In genomic region chr4:24248674-24249644, GRCh38 we compare ENCODE assay signal across 18 cellular contexts.
DNase-seq lines count a peak whose midpoint lies in the region; ATAC-seq, FAIRE-seq and TF ChIP-seq lines count a peak whose summit lies in the region.
"Had no signal": no experiment of that assay in that cellular context is flagged by ENCODE, and none has a peak within 500 bp of the region (broad histone marks: within the 10 kb centered on the region; RNA-seq: fewer than 3 reads in every experiment).

No MANE protein-coding gene starts in this region.

- intact Hi-C loops in Right ventricle myocardium superior (cut with DNase I) (no loop called here), mucosa of descending colon (cut with DNase I, micrococcal nuclease) (no loop called here)

- no peak for TF ChIP-seq CTCF in mucosa of descending colon (IDR thresholded peaks at IDR 0.05)

- 52 to 65% (median 60%) methylated on average over 17 of the region's 17 CpGs for WGBS in small intestine, 3 donors

- H3K4me1 ChIP-seq in mucosa of descending colon (ENCODE audit: low read depth) (peaks cover 3% of the 10 kb centered on the region), small intestine (ENCODE audit: control insufficient read depth in 2 of 2, insufficient read depth in 1 of 2, low read depth in 1 of 2, low read length in 1 of 2) (no peaks in the 10 kb centered on the region)
- H3K4me1 ChIP-seq: BLaER1 had no signal

- no peak overlapping the region for H3K4me3 ChIP-seq in mucosa of descending colon
- no peak overlapping the region for H3K4me3 ChIP-seq in small intestine (ENCODE audit: low read depth in 1 of 2, low read length in 2 of 2)
- H3K4me3 ChIP-seq: BLaER1, Peyer's patch had no signal

- peak; percentile 0 for DNase-seq in DMS153 treated with DMSO at 0.1 percent for 48 hours (lab: John Stamatoyannopoulos, UW; ENCODE audit: unreplicated experiment)
- DNase-seq in DMS153 (lab: John Stamatoyannopoulos, UW): no peak
- peak; percentile 46 for DNase-seq in Right ventricle myocardium superior
- no peak for DNase-seq in mucosa of descending colon
- DNase-seq in small intestine: peak; percentile 35
- no peak for DNase-seq in NCI-H1436 treated with DMSO at 0.1 percent for 48 hours (lab: John Stamatoyannopoulos, UW)
- no peak for DNase-seq in activated CD8-positive, alpha-beta memory T cell treated with anti-CD3 and anti-CD28 coated beads, Interleukin-2, amount 50 U/mL, for 48 hours
- DNase-seq: activated CD4-positive, alpha-beta T cell treated with anti-CD3 and anti-CD28 coated beads, Interleukin-2, amount 50 U/mL, for 1 hour; activated naive CD4-positive, alpha-beta T cell treated with anti-CD3 and anti-CD28 coated beads for 36 hours; activated T-cell treated with anti-CD3 and anti-CD28 coated beads, Interleukin-2, amount 50 U/mL, for 1 hour; mesenchymal stem cell; NCI-H187 treated with DMSO at 0.1 percent for 48 hours; NCI-H526; nucleus accumbens; Peyer's patch had no signal

- peak; percentile 75 for ATAC-seq in Right ventricle myocardium superior (ENCODE audit: poor library complexity)
- ATAC-seq in mucosa of descending colon: peak; percentile 26
- no peak for ATAC-seq in HG02840 (IDR thresholded peaks at IDR 0.05; ENCODE audit: low FRiP score, unreplicated experiment)

- H3K27me3 ChIP-seq in small intestine (ENCODE audit: control insufficient read depth in 2 of 2, insufficient read depth in 2 of 2, low read length in 2 of 2): no peaks in the 10 kb centered on the region
- H3K27me3 ChIP-seq: BLaER1, Peyer's patch had no signal

- FAIRE-seq in small intestine (lab: Jason Lieb, UNC): no peak

- H3K36me3 ChIP-seq in mucosa of descending colon (ENCODE audit: low read depth): no peaks in the 10 kb centered on the region
- H3K36me3 ChIP-seq in small intestine (ENCODE audit: control insufficient read depth in 2 of 2, insufficient read depth in 2 of 2, low read length in 2 of 2): no peaks in the 10 kb centered on the region
- H3K36me3 ChIP-seq: BLaER1, Peyer's patch had no signal

- H3K27ac ChIP-seq in small intestine (ENCODE audit: low read depth in 1 of 2, low read length in 1 of 2): no peak overlapping the region
- H3K27ac ChIP-seq: 22Rv1, BLaER1, Peyer's patch had no signal

- H3K9me3 ChIP-seq in mucosa of descending colon (no peaks in the 10 kb centered on the region), small intestine (ENCODE audit: control insufficient read depth, low read depth) (no peaks in the 10 kb centered on the region)
- H3K9me3 ChIP-seq: BLaER1, Peyer's patch had no signal

Comparison
In these comparisons a context has a peak if more than half of its experiments do, and no peak if none do; other contexts are left out.
1. DNase-seq: peak in DMS153 treated with DMSO at 0.1 percent for 48 hours (single experiment), Right ventricle myocardium superior (single experiment) and small intestine (single experiment); none in DMS153 (single experiment), mucosa of descending colon (0 of 3), NCI-H1436 treated with DMSO at 0.1 percent for 48 hours (single experiment) and activated CD8-positive, alpha-beta memory T cell treated with anti-CD3 and anti-CD28 coated beads, Interleukin-2, amount 50 U/mL, for 48 hours (single experiment).